In genomic region chr6:157855325-157855724, GRCh38 we compare ENCODE assay signal across 20 cellular contexts.
"Had no signal": no experiment of that assay in that cellular context is flagged by ENCODE, and none has a peak within 500 bp of the region (broad histone marks: within the 10 kb centered on the region; RNA-seq: fewer than 3 reads in every experiment).

No MANE protein-coding gene starts in this region.

- H3K27ac ChIP-seq: coronary artery, foreskin keratinocyte, neutrophil, psoas muscle, spleen, stomach, transverse colon had no signal

- H3K9me3 ChIP-seq: neutrophil had no signal

- H3K27me3 ChIP-seq: foreskin keratinocyte, neutrophil, spleen, stomach, transverse colon had no signal

- ATAC-seq: foreskin keratinocyte; naive thymus-derived CD8-positive, alpha-beta T cell; psoas muscle; sciatic nerve; stimulated activated naive B cell treated with anti-CD40 and anti-IgM and Interleukin-4, amounts not matched to agents 10 μg/mL and 1 μg/mL and 100 μg/mL, for 72 hours had no signal

- DNase-seq: effector CD4-positive, alpha-beta T cell; endodermal cell; foreskin keratinocyte; head of caudate nucleus; hippocampal formation; naive thymus-derived CD8-positive, alpha-beta T cell; psoas muscle; retina; spleen; stimulated activated CD4-positive, alpha-beta T cell treated with anti-CD3 and anti-CD28 coated beads, Interleukin-15, amount 100 ng/mL, for 24 hours; stimulated activated CD4-positive, alpha-beta T cell treated with anti-CD3 and anti-CD28 coated beads, Interleukin-1b, Interleukin-23, amount 100 ng/mL, for 48 hours; stimulated activated CD4-positive, alpha-beta T cell treated with anti-CD3 and anti-CD28 coated beads, Interleukin-4, amount 100 ng/mL, for 4 hours; stimulated activated naive B cell treated with anti-CD40 and anti-IgM and Interleukin-4, amounts not matched to agents 10 μg/mL and 1 μg/mL and 100 μg/mL, for 72 hours; stomach; substantia nigra had no signal

- H3K27ac Mint-ChIP-seq: endodermal cell; stimulated activated naive B cell treated with anti-CD40 and anti-IgM and Interleukin-4, amounts not matched to agents 10 μg/mL and 1 μg/mL and 100 μg/mL, for 72 hours had no signal

- H3K27me3 Mint-ChIP-seq: naive thymus-derived CD8-positive, alpha-beta T cell; stimulated activated naive B cell treated with anti-CD40 and anti-IgM and Interleukin-4, amounts not matched to agents 10 μg/mL and 1 μg/mL and 100 μg/mL, for 72 hours had no signal

- H3K4me3 ChIP-seq: coronary artery, psoas muscle, spleen, stomach, thoracic aorta, transverse colon had no signal

- H3K36me3 ChIP-seq: neutrophil, stomach, thoracic aorta, transverse colon had no signal

- H3K4me3 Mint-ChIP-seq: endodermal cell; stimulated activated naive B cell treated with anti-CD40 and anti-IgM and Interleukin-4, amounts not matched to agents 10 μg/mL and 1 μg/mL and 100 μg/mL, for 72 hours had no signal
